Comparison of ENCODE assay signal across 8 cellular contexts in the genomic region with DNA sequence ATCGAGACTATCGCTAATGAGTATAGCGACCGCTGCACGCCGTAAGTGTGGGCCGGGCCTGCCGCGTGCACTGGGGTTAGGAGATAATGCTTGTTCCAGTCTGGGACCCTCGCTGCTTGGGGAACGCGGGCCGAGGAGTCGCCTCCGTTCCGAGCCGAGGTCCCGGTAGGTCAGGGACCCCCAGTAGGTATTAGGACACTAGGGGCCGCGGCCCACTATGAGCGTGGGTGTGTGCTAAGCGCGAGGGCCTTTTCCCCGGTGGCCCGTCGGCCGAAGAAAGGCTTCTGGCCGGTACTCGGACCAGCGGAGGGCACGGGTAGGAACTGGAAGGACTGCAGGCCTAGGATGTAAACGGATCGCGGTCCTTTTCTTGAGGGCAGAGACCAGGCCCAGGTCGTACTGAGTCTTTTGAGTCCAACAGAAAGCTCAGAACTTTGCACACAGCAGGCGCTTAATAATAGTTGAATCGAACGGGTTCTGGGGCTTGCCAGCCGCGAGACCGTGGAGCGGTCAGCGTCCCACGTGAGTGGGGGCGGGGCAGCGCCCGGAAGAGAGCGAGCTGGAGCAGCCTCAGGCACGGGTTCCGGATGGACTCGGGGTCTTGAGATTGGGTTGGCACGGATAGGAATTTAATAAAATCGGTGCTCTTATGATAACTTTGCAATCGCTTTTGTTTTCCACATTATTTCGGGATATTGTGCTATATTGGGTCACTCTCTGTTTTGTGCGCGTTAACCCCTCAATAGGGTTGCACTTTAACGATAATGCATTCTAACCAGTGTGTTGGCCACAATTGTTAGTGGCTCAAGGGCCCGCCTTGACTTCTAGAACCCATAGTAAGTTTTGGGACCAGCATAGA. TPM values are rescaled to one million over a fixed set of nuclear protein-coding genes. Genes with fewer than 3 reads are reported as not detected.
DNase-seq lines count a peak whose midpoint lies in the region; ATAC-seq and TF ChIP-seq lines count a peak whose summit lies in the region.

No MANE protein-coding gene starts in this region.

- H3K27me3 ChIP-seq in thyroid gland: no peaks in the 10 kb centered on the region

- TF ChIP-seq POLR2A in thyroid gland (IDR thresholded peaks at IDR 0.05): peak in 1 of 2 donors; percentile 29

- H3K4me1 ChIP-seq in thyroid gland: peaks cover 20 to 30% of the 10 kb centered on the region in 2 donors

- peak overlapping the region; percentile 77 to 99 (median 99) for H3K4me3 ChIP-seq in thyroid gland (replicated peaks in 1 of 3)

- peak overlapping the region; percentile 95 to 100 (median 100) for H3K27ac ChIP-seq in thyroid gland

- peak in 1 of 6 experiments; percentile 4 for TF ChIP-seq CTCF in thyroid gland (IDR thresholded peaks at IDR 0.05)

- 1 to 2% methylated on average over 35 to 37 of the region's 59 CpGs for WGBS in thyroid gland, 2 donors

- no peaks in the 10 kb centered on the region for H3K36me3 ChIP-seq in thyroid gland

- ATAC-seq in GM19025 (IDR thresholded peaks at IDR 0.05; ENCODE audit: low read depth, unreplicated experiment) (peak; percentile 20), HG03196 (IDR thresholded peaks at IDR 0.05; ENCODE audit: unreplicated experiment) (peak; percentile 42)

- H3K9me3 ChIP-seq in thyroid gland: no peaks in the 10 kb centered on the region

- DNase-seq in C1 segment of cervical spinal cord (lab: John Stamatoyannopoulos, UW) (peak in 10 of 14 donors; percentile 29 to 80 (median 48)), RPMI8226 (peak; percentile 82), germinal center (ENCODE audit: low spot score) (peak; percentile 58), occipital lobe (lab: John Stamatoyannopoulos, UW) (peak; percentile 3), thyroid gland (peak; percentile 59 to 60)
- peak; percentile 24 for DNase-seq in activated gamma-delta T cell treated with anti-CD3 and anti-CD28 coated beads, Interleukin-2, amount 50 U/mL, for 16 hours (ENCODE audit: low read depth)

- intact Hi-C loops in thyroid gland (cut with DNase I): loop anchor here (10.0 kb wide), 2 partner anchors 88 to 558 kb away; partner anchors contain the start of genes AFF4 and IRF1

RNA-seq across cellular contexts. Expression of gene HSPA4, which starts 0.7 kb away (rescaled TPM):
- total RNA-seq in occipital lobe: 129 TPM
- total RNA-seq in thyroid gland: 10 to 100 TPM; 49.9 to 72.0 (median 70.5) TPM

RNA-seq across cellular contexts. Expression of gene ZCCHC10, which starts 26.2 kb away (rescaled TPM):
- total RNA-seq in occipital lobe (27.6 TPM), thyroid gland (10 to 100 TPM; 24.7 to 43.4 (median 30.7) TPM)

Comparison
In these comparisons a context has a peak if more than half of its experiments do, and no peak if none do; other contexts are left out.
1. Peak in every context shown above with its lines: DNase-seq, ATAC-seq, H3K4me3 ChIP-seq and H3K27ac ChIP-seq.
2. DNase-seq: peak in every context shown above with its lines; median percentile 82 in RPMI8226; 60 in thyroid gland; 58 in germinal center; 48 in C1 segment of cervical spinal cord; 24 in activated gamma-delta T cell treated with anti-CD3 and anti-CD28 coated beads, Interleukin-2, amount 50 U/mL, for 16 hours; 3 in occipital lobe.